ENCODE assay signal across 1 cellular context in the genomic region with DNA sequence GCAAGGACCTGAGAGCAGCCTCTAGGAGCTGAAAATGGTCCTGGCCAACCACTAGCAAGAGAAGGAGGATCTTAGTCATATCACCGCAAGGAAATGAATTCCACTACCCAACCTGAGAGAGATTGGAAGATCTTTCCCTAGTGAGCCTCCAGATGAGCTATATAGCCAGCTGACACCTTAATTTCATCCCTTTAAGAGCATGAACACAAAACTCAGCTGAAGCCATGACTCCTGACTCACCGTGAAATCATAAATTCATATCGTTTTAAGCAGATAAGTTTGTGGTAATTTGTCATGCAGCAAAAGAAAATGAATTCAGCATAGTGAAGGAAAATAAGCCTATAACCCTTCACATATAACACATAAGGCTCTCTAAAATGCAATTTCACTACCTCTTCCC.
TF ChIP-seq lines count a peak whose summit lies in the region.

No MANE protein-coding gene starts in this region.

TF ChIP-seq in HEK293, 187 proteins besides CTCF, POLR2A, EP300 and RAD21 (continued from another document):
- TF ChIP-seq, protein P1, sequence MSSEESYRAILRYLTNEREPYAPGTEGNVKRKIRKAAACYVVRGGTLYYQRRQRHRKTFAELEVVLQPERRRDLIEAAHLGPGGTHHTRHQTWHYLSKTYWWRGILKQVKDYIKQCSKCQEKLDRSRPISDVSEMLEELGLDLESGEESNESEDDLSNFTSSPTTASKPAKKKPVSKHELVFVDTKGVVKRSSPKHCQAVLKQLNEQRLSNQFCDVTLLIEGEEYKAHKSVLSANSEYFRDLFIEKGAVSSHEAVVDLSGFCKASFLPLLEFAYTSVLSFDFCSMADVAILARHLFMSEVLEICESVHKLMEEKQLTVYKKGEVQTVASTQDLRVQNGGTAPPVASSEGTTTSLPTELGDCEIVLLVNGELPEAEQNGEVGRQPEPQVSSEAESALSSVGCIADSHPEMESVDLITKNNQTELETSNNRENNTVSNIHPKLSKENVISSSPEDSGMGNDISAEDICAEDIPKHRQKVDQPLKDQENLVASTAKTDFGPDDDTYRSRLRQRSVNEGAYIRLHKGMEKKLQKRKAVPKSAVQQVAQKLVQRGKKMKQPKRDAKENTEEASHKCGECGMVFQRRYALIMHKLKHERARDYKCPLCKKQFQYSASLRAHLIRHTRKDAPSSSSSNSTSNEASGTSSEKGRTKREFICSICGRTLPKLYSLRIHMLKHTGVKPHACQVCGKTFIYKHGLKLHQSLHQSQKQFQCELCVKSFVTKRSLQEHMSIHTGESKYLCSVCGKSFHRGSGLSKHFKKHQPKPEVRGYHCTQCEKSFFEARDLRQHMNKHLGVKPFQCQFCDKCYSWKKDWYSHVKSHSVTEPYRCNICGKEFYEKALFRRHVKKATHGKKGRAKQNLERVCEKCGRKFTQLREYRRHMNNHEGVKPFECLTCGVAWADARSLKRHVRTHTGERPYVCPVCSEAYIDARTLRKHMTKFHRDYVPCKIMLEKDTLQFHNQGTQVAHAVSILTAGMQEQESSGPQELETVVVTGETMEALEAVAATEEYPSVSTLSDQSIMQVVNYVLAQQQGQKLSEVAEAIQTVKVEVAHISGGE (tag by site-specific recombination; conservative IDR thresholded peaks at IDR 0.05; ENCODE audit: low read depth): no peak
- TF ChIP-seq ZBTB8A (tag by site-specific recombination; IDR thresholded peaks at IDR 0.05): no peak
- TF ChIP-seq, protein P2, sequence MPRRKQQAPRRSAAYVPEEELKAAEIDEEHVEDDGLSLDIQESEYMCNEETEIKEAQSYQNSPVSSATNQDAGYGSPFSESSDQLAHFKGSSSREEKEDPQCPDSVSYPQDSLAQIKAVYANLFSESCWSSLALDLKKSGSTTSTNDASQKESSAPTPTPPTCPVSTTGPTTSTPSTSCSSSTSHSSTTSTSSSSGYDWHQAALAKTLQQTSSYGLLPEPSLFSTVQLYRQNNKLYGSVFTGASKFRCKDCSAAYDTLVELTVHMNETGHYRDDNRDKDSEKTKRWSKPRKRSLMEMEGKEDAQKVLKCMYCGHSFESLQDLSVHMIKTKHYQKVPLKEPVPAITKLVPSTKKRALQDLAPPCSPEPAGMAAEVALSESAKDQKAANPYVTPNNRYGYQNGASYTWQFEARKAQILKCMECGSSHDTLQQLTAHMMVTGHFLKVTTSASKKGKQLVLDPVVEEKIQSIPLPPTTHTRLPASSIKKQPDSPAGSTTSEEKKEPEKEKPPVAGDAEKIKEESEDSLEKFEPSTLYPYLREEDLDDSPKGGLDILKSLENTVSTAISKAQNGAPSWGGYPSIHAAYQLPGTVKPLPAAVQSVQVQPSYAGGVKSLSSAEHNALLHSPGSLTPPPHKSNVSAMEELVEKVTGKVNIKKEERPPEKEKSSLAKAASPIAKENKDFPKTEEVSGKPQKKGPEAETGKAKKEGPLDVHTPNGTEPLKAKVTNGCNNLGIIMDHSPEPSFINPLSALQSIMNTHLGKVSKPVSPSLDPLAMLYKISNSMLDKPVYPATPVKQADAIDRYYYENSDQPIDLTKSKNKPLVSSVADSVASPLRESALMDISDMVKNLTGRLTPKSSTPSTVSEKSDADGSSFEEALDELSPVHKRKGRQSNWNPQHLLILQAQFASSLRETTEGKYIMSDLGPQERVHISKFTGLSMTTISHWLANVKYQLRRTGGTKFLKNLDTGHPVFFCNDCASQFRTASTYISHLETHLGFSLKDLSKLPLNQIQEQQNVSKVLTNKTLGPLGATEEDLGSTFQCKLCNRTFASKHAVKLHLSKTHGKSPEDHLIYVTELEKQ (tag by site-specific recombination; IDR thresholded peaks at IDR 0.05; ENCODE audit: borderline replicate concordance): no peak
- no peak for TF ChIP-seq ZNF350 (tag by site-specific recombination; IDR thresholded peaks at IDR 0.05)
TF ChIP-seq in HEK293: peak in this region for 1.
